ENCODE assay signal across 11 cellular contexts in the genomic region with DNA sequence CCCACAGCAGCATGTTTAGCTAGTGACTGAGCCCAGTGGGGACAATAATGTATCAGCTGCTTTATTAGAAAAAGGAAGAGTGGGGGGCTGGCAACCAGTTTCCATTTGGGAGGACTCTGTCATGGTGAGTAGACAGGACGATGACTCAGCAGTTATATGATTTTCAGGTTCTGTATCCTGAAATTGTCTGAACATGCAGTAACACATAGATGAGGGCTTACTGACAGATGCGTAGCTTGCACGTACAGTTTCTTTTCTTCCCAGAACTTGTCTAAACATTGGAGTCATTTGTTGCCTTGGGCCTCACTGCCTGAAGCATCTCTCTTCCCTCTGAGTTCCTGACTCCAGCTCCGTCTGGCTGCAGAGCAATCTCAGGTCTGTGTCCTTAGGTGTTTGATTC.
DNase-seq lines count a peak whose midpoint lies in the region; ATAC-seq, FAIRE-seq and TF ChIP-seq lines count a peak whose summit lies in the region.
"Had no signal": no experiment of that assay in that cellular context is flagged by ENCODE, and none has a peak within 500 bp of the region (broad histone marks: within the 10 kb centered on the region; RNA-seq: fewer than 3 reads in every experiment).

No MANE protein-coding gene starts in this region.

- no peaks in the 10 kb centered on the region for H3K9me3 ChIP-seq in skeletal muscle tissue (ENCODE audit: control insufficient read depth in 3 of 3, low read length in 3 of 3)

- H3K4me3 Mint-ChIP-seq in CD14-positive monocyte, result no peak overlapping the region

- DNase-seq in HFF-Myc (ENCODE audit: extremely low read depth, low read depth) (no peak), UCSD-AML1 (lab: John Stamatoyannopoulos, UW; ENCODE audit: unreplicated experiment) (peak; percentile 8), foreskin keratinocyte (peak; percentile 91 to 96), CD14-positive monocyte (ENCODE audit: low spot score) (no peak), frontal cortex (ENCODE audit: low spot score in 2 of 2) (no peak), NCI-H748 treated with DMSO at 0.1 percent for 48 hours (lab: John Stamatoyannopoulos, UW) (no peak)
- DNase-seq: activated naive CD4-positive, alpha-beta T cell treated with Interleukin-2 at 50 U/mL for 16 hours; GDM1; NCI-H226 had no signal

- ATAC-seq in foreskin keratinocyte, result peak; percentile 93
- no peak for ATAC-seq in HG03520 (IDR thresholded peaks at IDR 0.05; ENCODE audit: unreplicated experiment)

- peaks cover 0 to 5% (median 2%) of the 10 kb centered on the region in 3 donors for H3K27me3 Mint-ChIP-seq in CD14-positive monocyte (ENCODE audit: low read depth in 3 of 3)

- no peaks in the 10 kb centered on the region for H3K27me3 ChIP-seq in foreskin keratinocyte
- H3K27me3 ChIP-seq in skeletal muscle tissue (ENCODE audit: control insufficient read depth in 3 of 3, insufficient read depth in 3 of 3, low read length in 3 of 3), result no peaks in the 10 kb centered on the region

- H3K27ac ChIP-seq in foreskin keratinocyte (no peak overlapping the region), skeletal muscle tissue (ENCODE audit: low read depth, low read length) (no peak overlapping the region)

- H3K36me3 Mint-ChIP-seq in CD14-positive monocyte, result no peaks in the 10 kb centered on the region

- H3K4me3 ChIP-seq in HFF-Myc (replicated peaks; ENCODE audit: low read depth, low read length) (0 out of 2 replicates have a peak overlapping the region, but pooled peaks have one; percentile 2), skeletal muscle tissue (ENCODE audit: low read length in 3 of 3) (peak overlapping the region; percentile 52 to 65 (median 65))

- H3K4me1 ChIP-seq in foreskin keratinocyte, result peaks cover 11% of the 10 kb centered on the region
- peaks cover 0 to 5% (median 0%) of the 10 kb centered on the region in 3 donors for H3K4me1 ChIP-seq in skeletal muscle tissue (ENCODE audit: control insufficient read depth in 3 of 3, insufficient read depth in 3 of 3, low read length in 3 of 3)

- H3K27ac Mint-ChIP-seq in CD14-positive monocyte, result no peak overlapping the region

- intact Hi-C loops in CD14-positive monocyte (cut with micrococcal nuclease), result no loop called here

- H3K9ac ChIP-seq in skeletal muscle tissue (ENCODE audit: low read depth in 1 of 3, low read length in 3 of 3), result no peak overlapping the region

- TF ChIP-seq CTCF in HFF-Myc (IDR thresholded peaks at IDR 0.05; ENCODE audit: low read depth, low read length, missing control alignments), result no peak
- TF ChIP-seq CTCF in foreskin keratinocyte (conservative IDR thresholded peaks at IDR 0.05), result peak; percentile 15
- TF ChIP-seq CTCF in CD14-positive monocyte (IDR thresholded peaks at IDR 0.05), result no peak

- peaks cover 0 to 4% (median 0%) of the 10 kb centered on the region in 7 donors for H3K9me3 Mint-ChIP-seq in CD14-positive monocyte

- H3K36me3 ChIP-seq in skeletal muscle tissue (ENCODE audit: control insufficient read depth in 3 of 3, insufficient read depth in 3 of 3, low read length in 3 of 3), result no peaks in the 10 kb centered on the region

- H3K4me1 Mint-ChIP-seq in CD14-positive monocyte, result peaks cover 8% of the 10 kb centered on the region

- no peak for FAIRE-seq in frontal cortex (lab: Jason Lieb, UNC)

Comparison
In these comparisons a context has a peak if more than half of its experiments do, and no peak if none do; other contexts are left out.
1. DNase-seq: peak in UCSD-AML1 (single experiment) and foreskin keratinocyte (2 of 2); none in HFF-Myc (single experiment), CD14-positive monocyte (single experiment), frontal cortex (0 of 2) and NCI-H748 treated with DMSO at 0.1 percent for 48 hours (single experiment).